ENCODE assay signal across 12 cellular contexts in the genomic region with DNA sequence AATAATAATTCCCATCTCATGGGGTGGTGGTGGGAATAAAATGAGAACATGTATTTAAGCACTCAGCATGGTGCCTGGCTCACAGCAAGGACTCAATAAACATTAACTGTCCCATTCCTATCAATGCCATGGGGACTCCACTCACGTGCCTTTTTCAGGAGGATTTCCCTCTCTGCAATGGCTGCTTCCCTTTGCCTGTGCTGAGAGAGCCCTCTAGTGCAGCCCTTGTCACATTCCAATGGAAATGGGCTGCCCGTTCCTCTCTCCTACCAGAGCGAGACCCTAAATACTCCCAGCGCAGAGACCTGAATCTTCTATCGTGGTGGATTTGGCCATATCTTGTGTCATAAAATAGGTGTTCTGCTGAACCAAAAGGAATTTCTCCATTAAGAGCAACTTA.
DNase-seq lines count a peak whose midpoint lies in the region; ATAC-seq, FAIRE-seq and TF ChIP-seq lines count a peak whose summit lies in the region.
"Had no signal": no experiment of that assay in that cellular context is flagged by ENCODE, and none has a peak within 500 bp of the region (broad histone marks: within the 10 kb centered on the region; RNA-seq: fewer than 3 reads in every experiment).

No MANE protein-coding gene starts in this region.

- BruUV-seq in Calu3 (replicated peaks; lab: Mats Ljungman, UMichigan), result no TSS peak

- no peak overlapping the region for H3K4me3 Mint-ChIP-seq in Calu3 (ENCODE audit: low read depth, unreplicated experiment)
- H3K4me3 Mint-ChIP-seq in stimulated activated naive B cell treated with anti-CD40 and anti-IgM and Interleukin-4, amounts not matched to agents 10 μg/mL and 1 μg/mL and 100 μg/mL, for 72 hours, result no peak overlapping the region

- POLR2A ChIA-PET in RWPE1 (lab: Yijun Ruan, JAX; ENCODE audit: low non-redundant PET), result no interaction called here

- CTCF ChIA-PET in RWPE1 (lab: Yijun Ruan, JAX) (no interaction called here), Calu3 (lab: Charles Lee) (no interaction called here)

- DNase-seq in NCI-H1417 (lab: John Stamatoyannopoulos, UW) (peak; percentile 21 to 75 (median 42)), NCI-H1417 treated with DMSO at 0.1 percent for 48 hours (lab: John Stamatoyannopoulos, UW) (no peak), RWPE1 (ENCODE audit: low spot score) (peak; percentile 6), hepatic stellate cell (ENCODE audit: low spot score) (peak; percentile 48), small intestine (peak; percentile 44), Calu3 (no peak)
- no peak for DNase-seq in stimulated activated naive B cell treated with anti-CD40 and anti-IgM and Interleukin-4, amounts not matched to agents 10 μg/mL and 1 μg/mL and 100 μg/mL, for 72 hours
- DNase-seq: Kasumi-1; stimulated activated CD4-positive, alpha-beta T cell treated with anti-CD3 and anti-CD28 coated beads, Interleukin-12 subunit alpha, Interleukin-12 subunit beta, amount 100 ng/mL, for 4 hours had no signal

- peaks cover 5% of the 10 kb centered on the region for H3K36me3 Mint-ChIP-seq in Calu3 (ENCODE audit: insufficient read depth, unreplicated experiment)
- no peaks in the 10 kb centered on the region for H3K36me3 Mint-ChIP-seq in stimulated activated naive B cell treated with anti-CD40 and anti-IgM and Interleukin-4, amounts not matched to agents 10 μg/mL and 1 μg/mL and 100 μg/mL, for 72 hours

- TF ChIP-seq CTCF in RWPE1 (conservative IDR thresholded peaks at IDR 0.05; ENCODE audit: low read depth) (no peak), Calu3 (IDR thresholded peaks at IDR 0.05; ENCODE audit: unreplicated experiment) (no peak)

- H3K27ac Mint-ChIP-seq in Calu3 (ENCODE audit: unreplicated experiment), result no peak overlapping the region
- no peak overlapping the region for H3K27ac Mint-ChIP-seq in stimulated activated naive B cell treated with anti-CD40 and anti-IgM and Interleukin-4, amounts not matched to agents 10 μg/mL and 1 μg/mL and 100 μg/mL, for 72 hours

- intact Hi-C loops in Calu3 (cut with micrococcal nuclease; ENCODE audit: unreplicated experiment), result no loop called here

- H3K36me3 ChIP-seq in small intestine (ENCODE audit: control insufficient read depth in 2 of 2, insufficient read depth in 2 of 2, low read length in 2 of 2), result no peaks in the 10 kb centered on the region
- H3K36me3 ChIP-seq: vagina had no signal

- H3K9me3 ChIP-seq in small intestine (ENCODE audit: control insufficient read depth, low read depth), result no peaks in the 10 kb centered on the region
- H3K9me3 ChIP-seq: vagina had no signal

- H3K27ac ChIP-seq in RWPE1 (no peak overlapping the region), small intestine (ENCODE audit: low read depth in 1 of 2, low read length in 1 of 2) (no peak overlapping the region)
- H3K27ac ChIP-seq: vagina had no signal

- no peak for ATAC-seq in stimulated activated naive B cell treated with anti-CD40 and anti-IgM and Interleukin-4, amounts not matched to agents 10 μg/mL and 1 μg/mL and 100 μg/mL, for 72 hours (replicated peaks)
- ATAC-seq in GM18873 (IDR thresholded peaks at IDR 0.05; ENCODE audit: low FRiP score, unreplicated experiment), result no peak

- H3K27me3 ChIP-seq in small intestine (ENCODE audit: control insufficient read depth in 2 of 2, insufficient read depth in 2 of 2, low read length in 2 of 2), result peaks cover 0 to 2% of the 10 kb centered on the region in 2 donors
- H3K27me3 ChIP-seq: vagina had no signal

- no peaks in the 10 kb centered on the region for H3K4me1 ChIP-seq in small intestine (ENCODE audit: control insufficient read depth in 2 of 2, insufficient read depth in 1 of 2, low read depth in 1 of 2, low read length in 1 of 2)
- H3K4me1 ChIP-seq: vagina had no signal

- peaks cover 19% of the 10 kb centered on the region for H3K9me3 Mint-ChIP-seq in Calu3 (ENCODE audit: low read depth, unreplicated experiment)
- peaks cover 6 to 8% of the 10 kb centered on the region in 2 donors for H3K9me3 Mint-ChIP-seq in stimulated activated naive B cell treated with anti-CD40 and anti-IgM and Interleukin-4, amounts not matched to agents 10 μg/mL and 1 μg/mL and 100 μg/mL, for 72 hours

- no peak for FAIRE-seq in small intestine (lab: Jason Lieb, UNC)
- FAIRE-seq: A204.1 had no signal

- no peak overlapping the region for H3K4me3 ChIP-seq in small intestine (ENCODE audit: low read depth in 1 of 2, low read length in 2 of 2)
- H3K4me3 ChIP-seq: vagina had no signal

- no peaks in the 10 kb centered on the region for H3K4me1 Mint-ChIP-seq in Calu3 (ENCODE audit: low read depth, unreplicated experiment)
- no peaks in the 10 kb centered on the region for H3K4me1 Mint-ChIP-seq in stimulated activated naive B cell treated with anti-CD40 and anti-IgM and Interleukin-4, amounts not matched to agents 10 μg/mL and 1 μg/mL and 100 μg/mL, for 72 hours

- H3K27me3 Mint-ChIP-seq in Calu3 (ENCODE audit: unreplicated experiment), result no peaks in the 10 kb centered on the region
- H3K27me3 Mint-ChIP-seq in stimulated activated naive B cell treated with anti-CD40 and anti-IgM and Interleukin-4, amounts not matched to agents 10 μg/mL and 1 μg/mL and 100 μg/mL, for 72 hours, result peaks cover 0 to 12% of the 10 kb centered on the region in 2 donors

- 16 to 20% (median 19%) methylated on average over 5 of the region's 5 CpGs for WGBS in small intestine, 3 donors

Comparison
In these comparisons a context has a peak if more than half of its experiments do, and no peak if none do; other contexts are left out.
1. DNase-seq: peak in NCI-H1417 (3 of 3), RWPE1 (single experiment), hepatic stellate cell (single experiment) and small intestine (single experiment); none in NCI-H1417 treated with DMSO at 0.1 percent for 48 hours (single experiment), Calu3 (single experiment) and stimulated activated naive B cell treated with anti-CD40 and anti-IgM and Interleukin-4, amounts not matched to agents 10 μg/mL and 1 μg/mL and 100 μg/mL, for 72 hours (single experiment).